In genomic region chrX:117998171-117998570, GRCh38 we compare ENCODE assay signal across 31 cellular contexts.
"Had no signal": no experiment of that assay in that cellular context is flagged by ENCODE, and none has a peak within 500 bp of the region (broad histone marks: within the 10 kb centered on the region; RNA-seq: fewer than 3 reads in every experiment).

No MANE protein-coding gene starts in this region.

- H3K4me1 ChIP-seq: ascending aorta, breast epithelium, colonic mucosa, gastrocnemius medialis, heart right ventricle had no signal

- ATAC-seq: activated CD4-positive, alpha-beta T cell treated with anti-CD3 and anti-CD28 coated beads for 36 hours; activated CD8-positive, alpha-beta T cell treated with anti-CD3 and anti-CD28 coated beads, Interleukin-2, amount 10 ng/mL, durations not matched to agents 7 days and 5 days; activated naive CD4-positive, alpha-beta T cell treated with anti-CD3 and anti-CD28 coated beads, Interleukin-2, amount 50 U/mL, for 72 hours; activated T-cell treated with anti-CD3 and anti-CD28 coated beads, Interleukin-2, amount 50 U/mL, for 72 hours; esophagus mucosa; foreskin keratinocyte; gastrocnemius medialis; heart right ventricle had no signal

- H2AFZ ChIP-seq: hepatocyte had no signal

- DNase-seq: activated CD4-positive, alpha-beta memory T cell treated with anti-CD3 and anti-CD28 coated beads for 36 hours; activated CD4-positive, alpha-beta T cell treated with anti-CD3 and anti-CD28 coated beads for 36 hours; activated CD4-positive, alpha-beta T cell treated with anti-CD3 and anti-CD28 coated beads, Interleukin-2, amount 10 ng/mL, durations not matched to agents 24 days and 14 days; activated CD4-positive, CD25-positive, alpha-beta regulatory T cell; activated CD4-positive, CD25-positive, alpha-beta regulatory T cell treated with anti-CD3 and anti-CD28 coated beads, Interleukin-2, amount 50 U/mL, for 72 hours; activated CD8-positive, alpha-beta memory T cell treated with anti-CD3 and anti-CD28 coated beads, Interleukin-2, amount 50 U/mL, for 48 hours; activated CD8-positive, alpha-beta T cell treated with anti-CD3 and anti-CD28 coated beads, Interleukin-2, amount 10 ng/mL, durations not matched to agents 7 days and 5 days; activated gamma-delta T cell; activated naive CD4-positive, alpha-beta T cell; activated naive CD4-positive, alpha-beta T cell treated with anti-CD3 and anti-CD28 coated beads, Interleukin-2, amount 10 ng/mL, durations not matched to agents 7 days and 5 days; activated naive CD8-positive, alpha-beta T cell treated with anti-CD3 and anti-CD28 coated beads, Interleukin-2, amount 10 ng/mL, durations not matched to agents 7 days and 5 days; activated T-cell treated with anti-CD3 and anti-CD28 coated beads for 4 hours; activated T-cell treated with anti-CD3 and anti-CD28 coated beads, Interleukin-2, amount 50 U/mL, for 24 hours; activated T-cell treated with anti-CD3 and anti-CD28 coated beads, Interleukin-2, amount 50 U/mL, for 72 hours; central memory CD4-positive, alpha-beta T cell; cerebellar nuclear complex; colonic mucosa; effector CD8-positive, alpha-beta T cell; foreskin keratinocyte; gastrocnemius medialis; heart right ventricle; T-helper 2 cell had no signal

- H3K9me3 ChIP-seq: ascending aorta, breast epithelium, colonic mucosa, gastrocnemius medialis, heart right ventricle had no signal

- H3K27me3 ChIP-seq: ascending aorta, breast epithelium, cardiac muscle cell, colonic mucosa, foreskin keratinocyte, gastrocnemius medialis, heart right ventricle, hepatocyte had no signal

- H3K4me3 ChIP-seq: ascending aorta, breast epithelium, cardiac muscle cell, colonic mucosa, gastrocnemius medialis, heart right ventricle, hepatocyte had no signal

- H3K4me2 ChIP-seq: hepatocyte had no signal

- H3K36me3 ChIP-seq: ascending aorta, breast epithelium, cardiac muscle cell, colonic mucosa, gastrocnemius medialis, heart right ventricle had no signal

- H3K27ac ChIP-seq: ascending aorta, breast epithelium, cardiac muscle cell, colonic mucosa, epithelial cell of prostate, foreskin keratinocyte, gastrocnemius medialis, heart right ventricle, hepatocyte had no signal

- FAIRE-seq: endometrium, endothelial cell of umbilical vein had no signal
